8 cellular contexts compared by ENCODE assay signal in the genomic region with DNA sequence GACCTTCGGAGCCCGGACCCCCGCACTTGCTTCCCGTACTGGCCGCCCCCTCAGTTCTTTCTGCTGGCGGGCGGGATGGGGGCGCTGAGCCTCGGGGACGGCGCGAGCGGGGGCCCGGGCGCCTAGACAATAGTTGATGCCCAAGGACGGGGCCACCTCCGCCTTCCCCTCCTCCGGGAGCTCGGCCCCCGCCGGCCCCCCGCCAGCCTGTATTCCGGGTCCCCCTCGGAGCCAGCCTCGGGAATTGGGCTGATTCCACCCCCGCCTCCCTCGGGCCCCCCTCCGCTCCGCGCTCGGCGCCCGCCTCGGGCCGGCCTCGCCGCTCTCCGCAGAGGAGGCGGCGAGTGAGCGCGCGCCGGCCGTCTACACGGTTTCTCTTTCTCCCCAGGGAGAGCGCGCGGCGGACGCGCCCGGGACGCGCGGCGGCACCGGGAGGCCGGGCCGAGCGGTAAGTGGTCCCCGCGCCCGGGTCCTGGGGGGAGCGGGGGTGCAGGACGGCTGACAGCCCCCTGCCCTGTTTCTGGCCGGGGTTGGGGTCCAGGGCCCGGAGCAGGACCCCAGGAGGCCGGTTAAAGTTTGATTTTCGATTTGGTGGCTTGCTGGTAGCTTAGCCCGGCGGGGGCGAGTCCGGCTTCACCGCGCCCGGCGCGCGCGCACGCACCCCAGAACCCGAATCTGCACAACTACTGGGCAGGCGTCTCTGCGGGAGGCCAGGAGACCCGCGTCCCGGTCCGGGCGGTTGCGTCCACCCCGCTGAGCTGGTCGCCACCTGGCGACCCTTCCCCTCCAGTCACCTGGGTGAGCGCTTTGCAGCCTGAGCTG. TPM values are rescaled to one million over a fixed set of nuclear protein-coding genes. Genes with fewer than 3 reads are reported as not detected.
DNase-seq lines count a peak whose midpoint lies in the region; ATAC-seq and TF ChIP-seq lines count a peak whose summit lies in the region.

No MANE protein-coding gene starts in this region.

- H3K9me2 ChIP-seq in OCI-LY1 (ENCODE audit: low read depth, low read length): no peaks in the 10 kb centered on the region

- no peaks in the 10 kb centered on the region for H3K36me3 Mint-ChIP-seq in natural killer cell treated with Interleukin-12 subunit alpha and Interleukin-12 subunit beta and Interleukin-15 and Interleukin-18, amount 100 ng/mL, for 72 hours

- H3K27me3 ChIP-seq in OCI-LY1 (ENCODE audit: insufficient read depth, low read length): no peaks in the 10 kb centered on the region

- H3K4me1 Mint-ChIP-seq in natural killer cell treated with Interleukin-12 subunit alpha and Interleukin-12 subunit beta and Interleukin-15 and Interleukin-18, amount 100 ng/mL, for 72 hours (ENCODE audit: low read depth in 2 of 2): peaks cover 50 to 55% of the 10 kb centered on the region in 2 donors
- peaks cover 45% of the 10 kb centered on the region for H3K4me1 Mint-ChIP-seq in stimulated activated naive CD8-positive, alpha-beta T cell treated with anti-CD3 and anti-CD28 coated beads, Interleukin-15, amount 100 ng/mL, for 72 hours

- peak; percentile 21 for ATAC-seq in HG02970 (IDR thresholded peaks at IDR 0.05; ENCODE audit: low FRiP score, unreplicated experiment)
- peak; percentile 72 to 78 for ATAC-seq in natural killer cell treated with Interleukin-12 subunit alpha and Interleukin-12 subunit beta and Interleukin-15 and Interleukin-18, amount 100 ng/mL, for 72 hours
- peak; percentile 66 for ATAC-seq in stimulated activated naive CD8-positive, alpha-beta T cell treated with anti-CD3 and anti-CD28 coated beads, Interleukin-15, amount 100 ng/mL, for 72 hours

- H3K79me2 ChIP-seq in OCI-LY1 (ENCODE audit: insufficient read depth, low read length): peaks cover 10% of the 10 kb centered on the region; the same call in 1 of the 2 replicates

- peak overlapping the region; percentile 91 for H3K4me3 Mint-ChIP-seq in natural killer cell treated with Interleukin-12 subunit alpha and Interleukin-12 subunit beta and Interleukin-15 and Interleukin-18, amount 100 ng/mL, for 72 hours
- H3K4me3 Mint-ChIP-seq in stimulated activated naive CD8-positive, alpha-beta T cell treated with anti-CD3 and anti-CD28 coated beads, Interleukin-15, amount 100 ng/mL, for 72 hours: peak overlapping the region; percentile 89 to 96

- H3K4me3 ChIP-seq in OCI-LY1 (ENCODE audit: low read depth, low read length, poor library complexity, severe bottlenecking): peak overlapping the region; percentile 94

- peak overlapping the region; percentile 88 for H3K4me2 ChIP-seq in OCI-LY1 (ENCODE audit: low read length)

- TF ChIP-seq CTCF in OCI-LY1 (IDR thresholded peaks at IDR 0.05; ENCODE audit: low read length): peak; percentile 17

- H3K9me3 ChIP-seq in OCI-LY1 (ENCODE audit: low read length): no peaks in the 10 kb centered on the region

- peaks cover 0 to 3% of the 10 kb centered on the region in 2 donors for H3K27me3 Mint-ChIP-seq in natural killer cell treated with Interleukin-12 subunit alpha and Interleukin-12 subunit beta and Interleukin-15 and Interleukin-18, amount 100 ng/mL, for 72 hours
- no peaks in the 10 kb centered on the region for H3K27me3 Mint-ChIP-seq in stimulated activated naive CD8-positive, alpha-beta T cell treated with anti-CD3 and anti-CD28 coated beads, Interleukin-15, amount 100 ng/mL, for 72 hours

- H3K36me3 ChIP-seq in OCI-LY1 (ENCODE audit: insufficient read depth, low read length): no peaks in the 10 kb centered on the region

- peak; percentile 74 for DNase-seq in NK-92 treated with Interleukin-12 subunit alpha and Interleukin-12 subunit beta, amount 100 ng/mL, for 24 hours (lab: John Stamatoyannopoulos, UW)
- DNase-seq in NK-92 (lab: John Stamatoyannopoulos, UW; ENCODE audit: unreplicated experiment) (no peak), fibroblast of peridontal ligament (ENCODE audit: extremely low read depth) (peak; percentile 37)
- DNase-seq in activated T-helper 9 cell treated with anti-CD3 and anti-CD28 coated beads, Interleukin-2, amount 50 U/mL, for 16 hours (ENCODE audit: low read depth): peak; percentile 50
- DNase-seq in natural killer cell treated with Interleukin-12 subunit alpha and Interleukin-12 subunit beta and Interleukin-15 and Interleukin-18, amount 100 ng/mL, for 72 hours (ENCODE audit: low spot score): peak; percentile 84
- DNase-seq in stimulated activated naive CD8-positive, alpha-beta T cell treated with anti-CD3 and anti-CD28 coated beads, Interleukin-15, amount 100 ng/mL, for 72 hours: peak; percentile 72 to 81

- H2AFZ ChIP-seq in OCI-LY1 (ENCODE audit: low read length): no peak overlapping the region

- H3F3A ChIP-seq in OCI-LY1 (ENCODE audit: insufficient read depth, low read length): no peaks in the 10 kb centered on the region

- H3K4me1 ChIP-seq in OCI-LY1 (ENCODE audit: insufficient read depth, low read length, severe bottlenecking): peaks cover 51% of the 10 kb centered on the region

- no peaks in the 10 kb centered on the region for H4K20me1 ChIP-seq in OCI-LY1 (ENCODE audit: insufficient read depth, low read length)

- peak overlapping the region; percentile 81 to 86 for H3K27ac Mint-ChIP-seq in natural killer cell treated with Interleukin-12 subunit alpha and Interleukin-12 subunit beta and Interleukin-15 and Interleukin-18, amount 100 ng/mL, for 72 hours
- H3K27ac Mint-ChIP-seq in stimulated activated naive CD8-positive, alpha-beta T cell treated with anti-CD3 and anti-CD28 coated beads, Interleukin-15, amount 100 ng/mL, for 72 hours: peak overlapping the region; percentile 77 to 93

- no peaks in the 10 kb centered on the region for H3K9me3 Mint-ChIP-seq in natural killer cell treated with Interleukin-12 subunit alpha and Interleukin-12 subunit beta and Interleukin-15 and Interleukin-18, amount 100 ng/mL, for 72 hours
- no peaks in the 10 kb centered on the region for H3K9me3 Mint-ChIP-seq in stimulated activated naive CD8-positive, alpha-beta T cell treated with anti-CD3 and anti-CD28 coated beads, Interleukin-15, amount 100 ng/mL, for 72 hours

- H3K9ac ChIP-seq in OCI-LY1 (ENCODE audit: low read length): peak overlapping the region; percentile 85

- H3K27ac ChIP-seq in OCI-LY1 (ENCODE audit: low read depth, low read length, poor library complexity, severe bottlenecking): peak overlapping the region; percentile 67

RNA-seq across cellular contexts. Expression of a gene that starts 0.7 kb away (rescaled TPM):
- total RNA-seq in natural killer cell treated with Interleukin-12 subunit alpha and Interleukin-12 subunit beta and Interleukin-15 and Interleukin-18, amount 100 ng/mL, for 72 hours: 10 to 100 TPM; 54.6 to 69.5 TPM

Comparison
In these comparisons a context has a peak if more than half of its experiments do, and no peak if none do; other contexts are left out.
1. ATAC-seq: peak in every context shown above with its lines; median percentile 75 in natural killer cell treated with Interleukin-12 subunit alpha and Interleukin-12 subunit beta and Interleukin-15 and Interleukin-18, amount 100 ng/mL, for 72 hours; 66 in stimulated activated naive CD8-positive, alpha-beta T cell treated with anti-CD3 and anti-CD28 coated beads, Interleukin-15, amount 100 ng/mL, for 72 hours; 21 in HG02970.